Comparison of ENCODE assay signal across 8 cellular contexts in the genomic region with DNA sequence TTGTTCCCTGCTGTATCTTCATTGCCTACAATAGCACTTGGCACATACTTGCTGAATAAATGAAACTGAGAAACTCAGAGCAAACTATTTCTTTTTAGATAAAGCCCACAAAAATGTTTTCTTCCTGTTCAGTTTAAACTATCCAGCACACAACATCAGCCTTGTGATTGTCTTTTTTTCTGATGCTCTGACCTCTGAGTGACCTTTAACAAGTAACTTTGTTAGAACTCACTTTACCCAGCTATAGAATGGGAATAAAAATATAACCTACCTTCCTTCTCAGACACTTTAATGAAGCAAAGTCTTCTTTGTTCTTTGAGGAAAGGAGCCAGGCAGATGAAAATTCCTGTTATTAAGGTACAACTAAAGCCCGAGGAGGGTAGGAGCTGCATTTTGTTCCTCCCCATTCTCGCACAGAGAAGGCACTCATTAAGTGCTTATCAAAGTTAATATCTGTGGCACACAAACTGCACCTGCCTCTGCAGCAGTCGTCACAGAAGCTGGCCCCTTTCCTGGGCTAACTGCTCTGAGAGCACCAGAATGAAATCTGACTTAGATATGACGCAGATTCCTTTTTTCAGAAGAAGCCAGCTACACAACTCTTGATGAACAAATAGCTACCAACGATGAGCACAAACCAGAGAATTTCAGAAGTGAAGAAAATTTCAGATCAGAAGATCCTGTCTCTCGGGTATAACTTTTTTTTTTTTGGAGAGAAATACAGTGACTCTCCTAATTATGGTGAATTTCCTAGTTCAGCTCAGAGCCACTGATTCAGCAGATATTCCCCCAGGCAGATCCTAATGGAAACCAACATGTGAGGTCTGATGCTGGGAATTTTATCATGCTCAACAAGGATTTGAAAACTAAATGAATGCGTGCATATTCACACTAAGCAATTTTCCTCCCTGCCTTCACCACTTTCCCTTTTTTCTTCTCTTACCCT. TPM values are rescaled to one million over a fixed set of nuclear protein-coding genes. Genes with fewer than 3 reads are reported as not detected.
A peak's percentile ranks its signal among the peaks of the same experiment; 100 is the strongest.
DNase-seq lines count a peak whose midpoint lies in the region; ATAC-seq and TF ChIP-seq lines count a peak whose summit lies in the region.

No MANE protein-coding gene starts in this region.

- peaks cover 9% of the 10 kb centered on the region for H3K36me3 ChIP-seq in Karpas-422 (ENCODE audit: insufficient read depth, low read length)
- H3K36me3 ChIP-seq in upper lobe of right lung, result no peaks in the 10 kb centered on the region

- peaks cover 74% of the 10 kb centered on the region for H3K4me1 Mint-ChIP-seq in activated T-cell treated with anti-CD3 and anti-CD28 coated beads, Interleukin-2, amount 50 U/mL, for 4 hours (ENCODE audit: low read depth)

- H3K27me3 Mint-ChIP-seq in activated T-cell treated with anti-CD3 and anti-CD28 coated beads, Interleukin-2, amount 50 U/mL, for 4 hours (ENCODE audit: low read depth), result no peaks in the 10 kb centered on the region

- H2AFZ ChIP-seq in Karpas-422 (ENCODE audit: low read length), result no peak overlapping the region

- H4K20me1 ChIP-seq in Karpas-422 (ENCODE audit: insufficient read depth, low read depth, low read length), result no peaks in the 10 kb centered on the region

- peak overlapping the region; percentile 86 for H3K4me3 Mint-ChIP-seq in activated T-cell treated with anti-CD3 and anti-CD28 coated beads, Interleukin-2, amount 50 U/mL, for 4 hours

- H3K27me3 ChIP-seq in Karpas-422 (ENCODE audit: low read length) (no peaks in the 10 kb centered on the region), mononuclear cell (ENCODE audit: insufficient read depth, low read length) (no peaks in the 10 kb centered on the region), upper lobe of right lung (no peaks in the 10 kb centered on the region)

- no peak for TF ChIP-seq POLR2A in lower leg skin (IDR thresholded peaks at IDR 0.05)

- H3K4me3 ChIP-seq in Karpas-422 (ENCODE audit: low read length), result peak overlapping the region; percentile 74
- H3K4me3 ChIP-seq in mononuclear cell (ENCODE audit: low read length), result peak overlapping the region; percentile 29
- peak overlapping the region; percentile 30 for H3K4me3 ChIP-seq in upper lobe of right lung
- H3K4me3 ChIP-seq in lower leg skin (ENCODE audit: low read depth, poor library complexity, severe bottlenecking), result no peak overlapping the region

- peaks cover 4% of the 10 kb centered on the region for H3K36me3 Mint-ChIP-seq in activated T-cell treated with anti-CD3 and anti-CD28 coated beads, Interleukin-2, amount 50 U/mL, for 4 hours (ENCODE audit: insufficient read depth)

- 25 to 37% methylated on average over 7 of the region's 7 CpGs for WGBS in lower leg skin, 2 donors

- peak overlapping the region; percentile 96 for H3K27ac ChIP-seq in Karpas-422 (ENCODE audit: low read length)
- peak overlapping the region; percentile 27 for H3K27ac ChIP-seq in upper lobe of right lung

- peak; percentile 7 for ATAC-seq in GM19324 (IDR thresholded peaks at IDR 0.05; ENCODE audit: low FRiP score, unreplicated experiment)
- peak; percentile 64 to 68 for ATAC-seq in activated T-cell treated with anti-CD3 and anti-CD28 coated beads, Interleukin-2, amount 50 U/mL, for 4 hours
- peak; percentile 19 for ATAC-seq in upper lobe of right lung
- ATAC-seq in HG03139 (IDR thresholded peaks at IDR 0.05; ENCODE audit: unreplicated experiment), result no peak
- ATAC-seq in GM19455 (IDR thresholded peaks at IDR 0.05; ENCODE audit: unreplicated experiment), result no peak

- H3K79me2 ChIP-seq in Karpas-422 (ENCODE audit: low read length), result peaks cover 48% of the 10 kb centered on the region

- H3K9me2 ChIP-seq in Karpas-422 (replicated peaks; ENCODE audit: insufficient read depth, low read length), result no peaks in the 10 kb centered on the region

- peak overlapping the region; percentile 76 for H3K9ac ChIP-seq in Karpas-422 (ENCODE audit: low read length)

- H3K4me1 ChIP-seq in Karpas-422 (ENCODE audit: low read length) (peaks cover 72% of the 10 kb centered on the region), mononuclear cell (ENCODE audit: insufficient read depth, low read length) (peaks cover 54% of the 10 kb centered on the region), upper lobe of right lung (peaks cover 16% of the 10 kb centered on the region)

- H3K9me3 ChIP-seq in Karpas-422 (ENCODE audit: low read length), result no peaks in the 10 kb centered on the region
- no peaks in the 10 kb centered on the region for H3K9me3 ChIP-seq in mononuclear cell (ENCODE audit: low read depth, low read length)
- no peaks in the 10 kb centered on the region for H3K9me3 ChIP-seq in upper lobe of right lung

- DNase-seq in Karpas-422, result peak; percentile 92
- peak; percentile 41 for DNase-seq in activated T-cell treated with anti-CD3 and anti-CD28 coated beads, Interleukin-2, amount 50 U/mL, for 4 hours
- no peak for DNase-seq in upper lobe of right lung
- DNase-seq in lower leg skin (ENCODE audit: low spot score in 2 of 2), result no peak

- H3K4me2 ChIP-seq in Karpas-422 (ENCODE audit: low read depth, low read length, poor library complexity, severe bottlenecking), result peak overlapping the region; percentile 93

- TF ChIP-seq CTCF in upper lobe of right lung (IDR thresholded peaks at IDR 0.05) (no peak), lower leg skin (IDR thresholded peaks at IDR 0.05) (no peak)

- intact Hi-C loops in upper lobe of right lung (cut with DNase I) (no loop called here), lower leg skin (cut with DNase I; ENCODE audit: low total_unique reads) (no loop called here)

- no peaks in the 10 kb centered on the region for H3K9me3 Mint-ChIP-seq in activated T-cell treated with anti-CD3 and anti-CD28 coated beads, Interleukin-2, amount 50 U/mL, for 4 hours

RNA-seq across cellular contexts. Expression of gene NR3C1, which starts 31.0 kb away (rescaled TPM):
- 189 and 364 TPM in 2 replicates for total RNA-seq in Karpas-422 (2014; rRNA removed; shearing (Covaris generic); ENCODE audit: low replicate concordance)
- total RNA-seq in activated T-cell treated with anti-CD3 and anti-CD28 coated beads, Interleukin-2, amount 50 U/mL, for 4 hours, result 10 to 100 TPM; 40.2 to 53.3 (median 43.1) TPM
- total RNA-seq in mononuclear cell, result 168 TPM
- total RNA-seq in upper lobe of right lung, result 101 TPM
- total RNA-seq in lower leg skin, result 10 to 100 TPM; 40.4 to 55.0 (median 45.2) TPM

Comparison
In these comparisons a context has a peak if more than half of its experiments do, and no peak if none do; other contexts are left out.
1. ATAC-seq: peak in GM19324 (single experiment), activated T-cell treated with anti-CD3 and anti-CD28 coated beads, Interleukin-2, amount 50 U/mL, for 4 hours (2 of 2) and upper lobe of right lung (single experiment); none in HG03139 (single experiment) and GM19455 (single experiment).
2. DNase-seq: peak in Karpas-422 (single experiment) and activated T-cell treated with anti-CD3 and anti-CD28 coated beads, Interleukin-2, amount 50 U/mL, for 4 hours (single experiment); none in upper lobe of right lung (single experiment) and lower leg skin (0 of 2).